1 cellular context compared by ENCODE assay signal in the genomic region with DNA sequence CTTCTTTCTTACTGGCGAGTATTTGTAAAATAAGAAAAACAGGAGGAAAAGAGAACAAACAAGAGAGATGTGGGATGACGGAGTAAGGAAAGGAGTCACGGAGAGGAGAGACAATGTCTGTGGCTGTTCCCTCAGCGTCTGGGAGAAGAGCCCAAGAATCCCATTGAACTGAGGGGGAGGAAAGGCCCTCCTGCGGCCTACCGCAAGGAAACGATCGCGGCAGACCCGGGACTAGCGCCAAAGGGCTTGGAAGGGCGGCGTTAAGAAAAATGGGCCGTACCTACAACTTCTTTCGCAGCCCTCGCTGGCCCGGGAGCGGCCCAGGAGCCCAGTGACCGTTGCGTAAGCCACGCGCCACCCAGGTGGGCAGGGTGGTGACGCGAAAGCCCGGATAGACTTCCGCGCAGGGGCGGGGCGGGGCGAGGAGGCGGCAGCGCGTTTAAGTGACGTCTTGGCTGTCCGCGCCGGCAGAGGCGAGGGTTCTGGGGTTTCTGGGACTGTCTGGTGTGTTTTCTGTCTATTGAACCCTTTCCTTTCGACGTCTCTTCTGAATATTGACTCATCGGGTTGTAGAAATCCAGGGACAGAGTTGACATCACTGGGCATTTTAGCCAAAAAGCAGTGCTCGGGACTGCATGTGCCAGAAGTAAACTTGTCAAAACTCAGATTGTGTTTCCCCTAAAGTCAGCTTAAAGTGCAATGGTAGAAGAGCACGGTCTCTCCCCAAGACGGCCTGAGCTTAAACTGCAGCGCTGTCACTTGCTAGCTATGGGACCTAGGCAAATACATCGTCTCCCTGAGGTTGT.
TF ChIP-seq lines count a peak whose summit lies in the region.

A gene with protein sequence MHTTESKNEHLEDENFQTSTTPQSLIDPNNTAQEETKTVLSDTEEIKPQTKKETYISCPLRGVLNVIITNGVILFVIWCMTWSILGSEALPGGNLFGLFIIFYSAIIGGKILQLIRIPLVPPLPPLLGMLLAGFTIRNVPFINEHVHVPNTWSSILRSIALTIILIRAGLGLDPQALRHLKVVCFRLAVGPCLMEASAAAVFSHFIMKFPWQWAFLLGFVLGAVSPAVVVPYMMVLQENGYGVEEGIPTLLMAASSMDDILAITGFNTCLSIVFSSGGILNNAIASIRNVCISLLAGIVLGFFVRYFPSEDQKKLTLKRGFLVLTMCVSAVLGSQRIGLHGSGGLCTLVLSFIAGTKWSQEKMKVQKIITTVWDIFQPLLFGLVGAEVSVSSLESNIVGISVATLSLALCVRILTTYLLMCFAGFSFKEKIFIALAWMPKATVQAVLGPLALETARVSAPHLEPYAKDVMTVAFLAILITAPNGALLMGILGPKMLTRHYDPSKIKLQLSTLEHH (minus strand): TSS at position 387 of the 806 bp plus-strand sequence. CDS start 27,994 bp downstream, outside the sequence.

TF ChIP-seq in HepG2, 621 proteins besides CTCF, POLR2A, EP300 and RAD21 (continued from another document and continues in another):
- TF ChIP-seq GPBP1L1 (CRISPR knock-in tag; IDR thresholded peaks at IDR 0.05), result no peak
- no peak for TF ChIP-seq ZBTB44 (CRISPR knock-in tag; IDR thresholded peaks at IDR 0.05)
- no peak for TF ChIP-seq ZNF10 (CRISPR knock-in tag; IDR thresholded peaks at IDR 0.05; ENCODE audit: borderline replicate concordance, low read depth)
- no peak for TF ChIP-seq ZKSCAN1 (IDR thresholded peaks at IDR 0.05; ENCODE audit: low read length)
- TF ChIP-seq ZNF746 (CRISPR knock-in tag; IDR thresholded peaks at IDR 0.05), result no peak
- peak; percentile 42 for TF ChIP-seq ZC3H13 (CRISPR knock-in tag; IDR thresholded peaks at IDR 0.05)
- TF ChIP-seq BRCA1 (CRISPR knock-in tag; IDR thresholded peaks at IDR 0.05), result 0 out of 2 replicates have a peak, but pooled peaks have one; percentile 57
- TF ChIP-seq, protein P1, sequence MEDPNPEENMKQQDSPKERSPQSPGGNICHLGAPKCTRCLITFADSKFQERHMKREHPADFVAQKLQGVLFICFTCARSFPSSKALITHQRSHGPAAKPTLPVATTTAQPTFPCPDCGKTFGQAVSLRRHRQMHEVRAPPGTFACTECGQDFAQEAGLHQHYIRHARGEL (CRISPR knock-in tag; IDR thresholded peaks at IDR 0.05), result peak; percentile 19; the same call in 1 of the 2 replicates
- TF ChIP-seq, protein P2, sequence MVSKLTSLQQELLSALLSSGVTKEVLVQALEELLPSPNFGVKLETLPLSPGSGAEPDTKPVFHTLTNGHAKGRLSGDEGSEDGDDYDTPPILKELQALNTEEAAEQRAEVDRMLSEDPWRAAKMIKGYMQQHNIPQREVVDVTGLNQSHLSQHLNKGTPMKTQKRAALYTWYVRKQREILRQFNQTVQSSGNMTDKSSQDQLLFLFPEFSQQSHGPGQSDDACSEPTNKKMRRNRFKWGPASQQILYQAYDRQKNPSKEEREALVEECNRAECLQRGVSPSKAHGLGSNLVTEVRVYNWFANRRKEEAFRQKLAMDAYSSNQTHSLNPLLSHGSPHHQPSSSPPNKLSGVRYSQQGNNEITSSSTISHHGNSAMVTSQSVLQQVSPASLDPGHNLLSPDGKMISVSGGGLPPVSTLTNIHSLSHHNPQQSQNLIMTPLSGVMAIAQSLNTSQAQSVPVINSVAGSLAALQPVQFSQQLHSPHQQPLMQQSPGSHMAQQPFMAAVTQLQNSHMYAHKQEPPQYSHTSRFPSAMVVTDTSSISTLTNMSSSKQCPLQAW (CRISPR knock-in tag; IDR thresholded peaks at IDR 0.05), result peak; percentile 89
- no peak for TF ChIP-seq CC2D1A (CRISPR knock-in tag; IDR thresholded peaks at IDR 0.05)
- peak; percentile 85; the same call in 1 of the 2 replicates for TF ChIP-seq ZNF430 (CRISPR knock-in tag; IDR thresholded peaks at IDR 0.05)
- peak; percentile 45 for TF ChIP-seq SKI (IDR thresholded peaks at IDR 0.05; ENCODE audit: partially characterized antibody)
- no peak for TF ChIP-seq SOX6 (IDR thresholded peaks at IDR 0.05)
- TF ChIP-seq SOX6 (CRISPR knock-in tag; IDR thresholded peaks at IDR 0.05), result 0 out of 2 replicates have a peak, but pooled peaks have one; percentile 39
- TF ChIP-seq ZUFSP (CRISPR knock-in tag; IDR thresholded peaks at IDR 0.05; ENCODE audit: borderline replicate concordance), result no peak
- TF ChIP-seq FOXC1 (CRISPR knock-in tag; IDR thresholded peaks at IDR 0.05; ENCODE audit: borderline replicate concordance), result peak; percentile 89
- TF ChIP-seq ZNF614 (CRISPR knock-in tag; IDR thresholded peaks at IDR 0.05; ENCODE audit: borderline replicate concordance), result peak; percentile 43; the same call in 1 of the 2 replicates
- 0 out of 2 replicates have a peak, but pooled peaks have one; percentile 31 for TF ChIP-seq GZF1 (CRISPR knock-in tag; IDR thresholded peaks at IDR 0.05)
- peak; percentile 41; the same call in 1 of the 2 replicates for TF ChIP-seq JUN (CRISPR knock-in tag; IDR thresholded peaks at IDR 0.05)
- peak; percentile 86; the same call in 1 of the 2 replicates for TF ChIP-seq ZNF776 (CRISPR knock-in tag; IDR thresholded peaks at IDR 0.05)
- TF ChIP-seq CENPT (CRISPR knock-in tag; IDR thresholded peaks at IDR 0.05; ENCODE audit: low read depth), result no peak; the same call in 1 of the 2 replicates
- TF ChIP-seq ELF3 (CRISPR knock-in tag; IDR thresholded peaks at IDR 0.05), result peak; percentile 68; the same call in 1 of the 2 replicates
- no peak for TF ChIP-seq ZNF3 (CRISPR knock-in tag; IDR thresholded peaks at IDR 0.05)
- peak; percentile 74; the same call in 1 of the 2 replicates for TF ChIP-seq ZBTB34 (CRISPR knock-in tag; IDR thresholded peaks at IDR 0.05)
- TF ChIP-seq SMAD3 (CRISPR knock-in tag; IDR thresholded peaks at IDR 0.05), result peak; percentile 69
- TF ChIP-seq, protein P3, sequence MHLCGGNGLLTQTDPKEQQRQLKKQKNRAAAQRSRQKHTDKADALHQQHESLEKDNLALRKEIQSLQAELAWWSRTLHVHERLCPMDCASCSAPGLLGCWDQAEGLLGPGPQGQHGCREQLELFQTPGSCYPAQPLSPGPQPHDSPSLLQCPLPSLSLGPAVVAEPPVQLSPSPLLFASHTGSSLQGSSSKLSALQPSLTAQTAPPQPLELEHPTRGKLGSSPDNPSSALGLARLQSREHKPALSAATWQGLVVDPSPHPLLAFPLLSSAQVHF (CRISPR knock-in tag; IDR thresholded peaks at IDR 0.05), result 0 out of 2 replicates have a peak, but pooled peaks have one; percentile 59
- TF ChIP-seq ZBTB8A (CRISPR knock-in tag; IDR thresholded peaks at IDR 0.05; ENCODE audit: borderline replicate concordance, low read depth), result no peak
- TF ChIP-seq ZNF558 (CRISPR knock-in tag; IDR thresholded peaks at IDR 0.05; ENCODE audit: borderline replicate concordance), result 0 out of 2 replicates have a peak, but pooled peaks have one; percentile 70
- no peak for TF ChIP-seq PRMT3 (CRISPR knock-in tag; IDR thresholded peaks at IDR 0.05; ENCODE audit: borderline replicate concordance, low read depth)
- peak; percentile 53; the same call in 1 of the 2 replicates for TF ChIP-seq ZNF784 (CRISPR knock-in tag; IDR thresholded peaks at IDR 0.05; ENCODE audit: borderline replicate concordance)
- peak; percentile 72 for TF ChIP-seq AGO1 (IDR thresholded peaks at IDR 0.05; ENCODE audit: low read depth, low read length, poor library complexity, severe bottlenecking)
- TF ChIP-seq ZNF570 (CRISPR knock-in tag; IDR thresholded peaks at IDR 0.05; ENCODE audit: borderline replicate concordance), result no peak
- peak; percentile 78 for TF ChIP-seq ZNF350 (CRISPR knock-in tag; IDR thresholded peaks at IDR 0.05; ENCODE audit: borderline replicate concordance, low read depth)
- peak; percentile 89 for TF ChIP-seq POGZ (CRISPR knock-in tag; IDR thresholded peaks at IDR 0.05)
- TF ChIP-seq KDM6A (CRISPR knock-in tag; IDR thresholded peaks at IDR 0.05; ENCODE audit: low read depth), result no peak
- TF ChIP-seq, protein P4, sequence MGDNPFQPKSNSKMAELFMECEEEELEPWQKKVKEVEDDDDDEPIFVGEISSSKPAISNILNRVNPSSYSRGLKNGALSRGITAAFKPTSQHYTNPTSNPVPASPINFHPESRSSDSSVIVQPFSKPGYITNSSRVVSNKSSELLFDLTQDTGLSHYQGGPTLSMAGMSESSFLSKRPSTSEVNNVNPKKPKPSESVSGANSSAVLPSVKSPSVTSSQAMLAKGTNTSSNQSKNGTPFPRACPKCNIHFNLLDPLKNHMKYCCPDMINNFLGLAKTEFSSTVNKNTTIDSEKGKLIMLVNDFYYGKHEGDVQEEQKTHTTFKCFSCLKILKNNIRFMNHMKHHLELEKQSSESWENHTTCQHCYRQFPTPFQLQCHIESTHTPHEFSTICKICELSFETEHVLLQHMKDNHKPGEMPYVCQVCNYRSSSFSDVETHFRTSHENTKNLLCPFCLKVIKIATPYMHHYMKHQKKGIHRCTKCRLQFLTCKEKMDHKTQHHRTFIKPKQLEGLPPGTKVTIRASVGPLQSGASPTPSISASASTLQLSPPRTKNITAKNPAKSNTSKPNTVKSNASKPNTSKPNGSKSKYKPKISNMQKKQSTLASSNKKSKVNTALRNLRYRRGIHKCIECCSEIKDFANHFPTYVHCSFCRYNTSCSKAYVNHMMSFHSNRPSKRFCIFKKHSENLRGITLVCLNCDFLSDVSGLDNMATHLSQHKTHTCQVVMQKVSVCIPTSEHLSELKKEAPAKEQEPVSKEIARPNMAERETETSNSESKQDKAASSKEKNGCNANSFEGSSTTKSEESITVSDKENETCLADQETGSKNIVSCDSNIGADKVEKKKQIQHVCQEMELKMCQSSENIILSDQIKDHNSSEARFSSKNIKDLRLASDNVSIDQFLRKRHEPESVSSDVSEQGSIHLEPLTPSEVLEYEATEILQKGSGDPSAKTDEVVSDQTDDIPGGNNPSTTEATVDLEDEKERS (CRISPR knock-in tag; IDR thresholded peaks at IDR 0.05), result no peak
- TF ChIP-seq ARHGAP35 (CRISPR knock-in tag; IDR thresholded peaks at IDR 0.05; ENCODE audit: borderline replicate concordance), result 0 out of 2 replicates have a peak, but pooled peaks have one; percentile 51
- TF ChIP-seq, protein P5, sequence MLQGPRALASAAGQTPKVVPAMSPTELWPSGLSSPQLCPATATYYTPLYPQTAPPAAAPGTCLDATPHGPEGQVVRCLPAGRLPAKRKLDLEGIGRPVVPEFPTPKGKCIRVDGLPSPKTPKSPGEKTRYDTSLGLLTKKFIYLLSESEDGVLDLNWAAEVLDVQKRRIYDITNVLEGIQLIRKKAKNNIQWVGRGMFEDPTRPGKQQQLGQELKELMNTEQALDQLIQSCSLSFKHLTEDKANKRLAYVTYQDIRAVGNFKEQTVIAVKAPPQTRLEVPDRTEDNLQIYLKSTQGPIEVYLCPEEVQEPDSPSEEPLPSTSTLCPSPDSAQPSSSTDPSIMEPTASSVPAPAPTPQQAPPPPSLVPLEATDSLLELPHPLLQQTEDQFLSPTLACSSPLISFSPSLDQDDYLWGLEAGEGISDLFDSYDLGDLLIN (CRISPR knock-in tag; IDR thresholded peaks at IDR 0.05; ENCODE audit: borderline replicate concordance), result no peak
